32 cellular contexts compared by ENCODE assay signal in the genomic region with DNA sequence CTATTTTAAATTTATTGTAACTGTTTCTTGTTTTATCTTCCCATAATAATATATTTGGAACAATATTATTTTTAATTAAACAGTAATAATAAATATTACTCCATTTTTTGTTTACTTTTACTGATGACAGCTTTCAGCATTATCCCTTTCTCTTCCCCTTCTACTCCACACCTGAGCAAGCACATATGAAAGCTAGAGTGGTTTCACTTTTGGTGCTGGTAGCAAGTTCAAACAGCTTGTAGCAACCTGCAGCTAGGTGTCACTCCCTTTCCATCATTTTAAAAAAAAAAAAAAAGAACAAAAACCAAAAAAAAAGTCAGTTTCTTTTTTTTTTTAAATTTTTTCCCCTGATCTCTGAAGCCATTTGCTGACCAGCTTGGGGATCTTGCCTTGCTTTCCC.
DNase-seq lines count a peak whose midpoint lies in the region; ATAC-seq, FAIRE-seq and TF ChIP-seq lines count a peak whose summit lies in the region.
"Had no signal": no experiment of that assay in that cellular context is flagged by ENCODE, and none has a peak within 500 bp of the region (broad histone marks: within the 10 kb centered on the region; RNA-seq: fewer than 3 reads in every experiment).

No MANE protein-coding gene starts in this region.

- no peaks in the 10 kb centered on the region for H3K79me2 ChIP-seq in GM12878 (ENCODE audit: control insufficient read depth, insufficient read depth, low read length)

- no peak overlapping the region for H3K4me2 ChIP-seq in GM12878 (ENCODE audit: control insufficient read depth, insufficient read depth)
- H3K4me2 ChIP-seq: neural progenitor cell had no signal

- in situ Hi-C loops in GM12878 (cut with MboI): no loop called here

- intact Hi-C loops in GM12878 (cut with micrococcal nuclease; ENCODE audit: unreplicated experiment): no loop called here

- H2AFZ ChIP-seq in GM12878 (ENCODE audit: control insufficient read depth, low read depth, low read length): no peak overlapping the region
- H2AFZ ChIP-seq: neural progenitor cell had no signal

- no peaks in the 10 kb centered on the region for H3K27me3 ChIP-seq in GM12878 (replicated peaks in 1 of 2; ENCODE audit: control insufficient read depth in 2 of 2, insufficient read depth in 2 of 2, low read length in 1 of 2)
- H3K27me3 ChIP-seq: heart right ventricle, MG63, neural progenitor cell, pancreas, SJSA1, upper lobe of left lung had no signal

- no TSS peak for BruUV-seq in GM12878 (replicated peaks; lab: Mats Ljungman, UMichigan)

- TF ChIP-seq EP300 in GM12878 (IDR thresholded peaks at IDR 0.05; ENCODE audit: borderline replicate concordance in 1 of 2, control insufficient read depth in 1 of 2, low read depth in 2 of 2, low read length in 2 of 2): no peak

- DNase-seq in GM12878 (ENCODE audit: low read depth, low spot score) (no peak), cerebellar nuclear complex (lab: John Stamatoyannopoulos, UW) (no peak), HUDEP-2 (lab: John Stamatoyannopoulos, UW; ENCODE audit: unreplicated experiment in 76 of 76) (no peak)
- DNase-seq in activated T-cell treated with anti-CD3 and anti-CD28 coated beads, Interleukin-2, amount 50 U/mL, for 48 hours: no peak
- DNase-seq: ACHN; activated CD4-positive, alpha-beta T cell treated with anti-CD3 and anti-CD28 coated beads for 48 hours; activated naive CD8-positive, alpha-beta T cell treated with anti-CD3 and anti-CD28 coated beads, Interleukin-2, amount 10 ng/mL, durations not matched to agents 7 days and 5 days; CD4-positive, alpha-beta memory T cell; effector memory CD8-positive, alpha-beta T cell; H9; heart right ventricle; kidney; MG63; NCI-H2081; NCI-H226; NCI-H526 treated with DMSO at 0.1 percent for 48 hours; pancreas; T1000; upper lobe of left lung; WERI-Rb-1 had no signal

- no peaks in the 10 kb centered on the region for H3K4me1 ChIP-seq in GM12878 (ENCODE audit: control insufficient read depth, insufficient read depth, low read length)
- H3K4me1 ChIP-seq: heart right ventricle, neural progenitor cell, pancreas, SJSA1, upper lobe of left lung had no signal

- TF ChIP-seq CTCF in GM12878 (IDR thresholded peaks at IDR 0.05 in 2 of 3, conservative IDR thresholded peaks at IDR 0.05 in 1 of 3; ENCODE audit: control insufficient read depth in 2 of 3, extremely low read depth in 1 of 3, insufficient read depth in 1 of 3, low read depth in 3 of 3, low read length in 3 of 3): no peak

- H3K9me3 ChIP-seq in GM12878 (replicated peaks; ENCODE audit: control insufficient read depth, insufficient read depth, low read length): no peaks in the 10 kb centered on the region
- H3K9me3 ChIP-seq: MG63, pancreas, SJSA1 had no signal

- TF ChIP-seq POLR2A in GM12878 (IDR thresholded peaks at IDR 0.05; ENCODE audit: low read depth, low read length): no peak

- H4K20me1 ChIP-seq in GM12878 (ENCODE audit: control insufficient read depth, insufficient read depth): no peaks in the 10 kb centered on the region

- SMC1A ChIA-PET in GM12878 (lab: Charles Lee; ENCODE audit: uncharacterized antibody, unreplicated experiment): no interaction called here

- FAIRE-seq in GM12878 (lab: Jason Lieb, UNC): no peak
- FAIRE-seq: astrocyte, D721Med, K562, kidney, pancreas had no signal

- no peak overlapping the region for H3K27ac ChIP-seq in GM12878 (ENCODE audit: control insufficient read depth, insufficient read depth)
- H3K27ac ChIP-seq: heart right ventricle, neural progenitor cell, pancreas, SJSA1, upper lobe of left lung, WERI-Rb-1 had no signal

- POLR2A ChIA-PET in GM12878 (lab: Charles Lee): interaction anchor here (0.6 kb wide), 1 partner anchor 1186 kb away, joined by 5 read pairs; no protein-coding TSS in a partner anchor

- no peak overlapping the region for H3K9ac ChIP-seq in GM12878 (ENCODE audit: control insufficient read depth, insufficient read depth, low read length)
- H3K9ac ChIP-seq: neural progenitor cell had no signal

- H3K36me3 ChIP-seq in GM12878 (ENCODE audit: control insufficient read depth in 2 of 2, insufficient read depth in 2 of 2, low read length in 1 of 2): no peaks in the 10 kb centered on the region
- H3K36me3 ChIP-seq: heart right ventricle, MG63, neural progenitor cell, pancreas, SJSA1, upper lobe of left lung, WERI-Rb-1 had no signal

- no peak for TF ChIP-seq RAD21 in GM12878 (IDR thresholded peaks at IDR 0.05; ENCODE audit: insufficient read depth, low read depth, low read length)

- CTCF ChIA-PET in GM12878 (lab: Yijun Ruan, JAX): interaction anchor here (1.4 kb wide), 1 partner anchor 20 kb away, joined by 3 read pairs; no protein-coding TSS in a partner anchor

- peak; percentile 67 for ATAC-seq in GM18498 (IDR thresholded peaks at IDR 0.05; ENCODE audit: unreplicated experiment)
- ATAC-seq in GM21390 (IDR thresholded peaks at IDR 0.05; ENCODE audit: unreplicated experiment): peak; percentile 66
- peak; percentile 87 for ATAC-seq in HG03432 (IDR thresholded peaks at IDR 0.05; ENCODE audit: unreplicated experiment)
- ATAC-seq in GM12878: peak; percentile 53; the same call in 1 of the 3 replicates
- ATAC-seq in GM18520 (IDR thresholded peaks at IDR 0.05; ENCODE audit: unreplicated experiment): no peak
- ATAC-seq: effector memory CD8-positive, alpha-beta T cell; esophagus mucosa; heart right ventricle; K562; Panc1; pancreas; stimulated activated memory B cell treated with anti-CD40 and anti-IgM and Interleukin-4, amounts not matched to agents 10 μg/mL and 1 μg/mL and 100 μg/mL, for 72 hours had no signal

- H3K4me3 ChIP-seq in GM12878: no peak overlapping the region
- H3K4me3 ChIP-seq: heart right ventricle, K562, MG63, neural progenitor cell, pancreas, SJSA1, upper lobe of left lung had no signal

- RAD21 ChIA-PET in GM12878 (lab: Charles Lee; ENCODE audit: unreplicated experiment): interaction anchor here (0.7 to 1.2 kb wide), 2 partner anchors 197 to 512 kb away, joined by 3 read pairs; no protein-coding TSS in a partner anchor

TF ChIP-seq in GM12878, 131 proteins besides CTCF, POLR2A, EP300 and RAD21 (continues in another document):
- TF ChIP-seq, protein P1, sequence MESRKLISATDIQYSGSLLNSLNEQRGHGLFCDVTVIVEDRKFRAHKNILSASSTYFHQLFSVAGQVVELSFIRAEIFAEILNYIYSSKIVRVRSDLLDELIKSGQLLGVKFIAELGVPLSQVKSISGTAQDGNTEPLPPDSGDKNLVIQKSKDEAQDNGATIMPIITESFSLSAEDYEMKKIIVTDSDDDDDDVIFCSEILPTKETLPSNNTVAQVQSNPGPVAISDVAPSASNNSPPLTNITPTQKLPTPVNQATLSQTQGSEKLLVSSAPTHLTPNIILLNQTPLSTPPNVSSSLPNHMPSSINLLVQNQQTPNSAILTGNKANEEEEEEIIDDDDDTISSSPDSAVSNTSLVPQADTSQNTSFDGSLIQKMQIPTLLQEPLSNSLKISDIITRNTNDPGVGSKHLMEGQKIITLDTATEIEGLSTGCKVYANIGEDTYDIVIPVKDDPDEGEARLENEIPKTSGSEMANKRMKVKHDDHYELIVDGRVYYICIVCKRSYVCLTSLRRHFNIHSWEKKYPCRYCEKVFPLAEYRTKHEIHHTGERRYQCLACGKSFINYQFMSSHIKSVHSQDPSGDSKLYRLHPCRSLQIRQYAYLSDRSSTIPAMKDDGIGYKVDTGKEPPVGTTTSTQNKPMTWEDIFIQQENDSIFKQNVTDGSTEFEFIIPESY (IDR thresholded peaks at IDR 0.05): no peak
- TF ChIP-seq SIX5 (IDR thresholded peaks at IDR 0.05; ENCODE audit: low read depth, low read length, severe bottlenecking) (no peak), RUNX3 (IDR thresholded peaks at IDR 0.05; ENCODE audit: low read length) (no peak), BACH1 (IDR thresholded peaks at IDR 0.05; ENCODE audit: borderline replicate concordance) (no peak), NFYA (IDR thresholded peaks at IDR 0.05; ENCODE audit: borderline replicate concordance, low read depth, low read length) (no peak), POU2F2 (IDR thresholded peaks at IDR 0.05; ENCODE audit: borderline replicate concordance, low read depth, low read length) (no peak), REST (IDR thresholded peaks at IDR 0.05; ENCODE audit: low read depth, low read length) (no peak)
